ENCODE assay signal across 1 cellular context in genomic region chr6:21396313-21396712, GRCh38.
TF ChIP-seq lines count a peak whose summit lies in the region.

No MANE protein-coding gene starts in this region.

TF ChIP-seq in SK-N-SH, 30 proteins besides CTCF, POLR2A, EP300 and RAD21 (continued from another document):
- TF ChIP-seq PBX3 (IDR thresholded peaks at IDR 0.05) = peak; percentile 64
- no peak for TF ChIP-seq USF1 (IDR thresholded peaks at IDR 0.05; ENCODE audit: borderline replicate concordance, low read depth)
- TF ChIP-seq USF2 (IDR thresholded peaks at IDR 0.05; ENCODE audit: borderline replicate concordance, low read depth, low read length) = no peak
- TF ChIP-seq POLR2AphosphoS5 (IDR thresholded peaks at IDR 0.05; ENCODE audit: low read depth, low read length) = no peak
- no peak for TF ChIP-seq IRF3 (IDR thresholded peaks at IDR 0.05; ENCODE audit: low read depth, low read length)
- no peak for TF ChIP-seq FOXM1 (IDR thresholded peaks at IDR 0.05; ENCODE audit: low read depth)
- no peak for TF ChIP-seq MXI1 (IDR thresholded peaks at IDR 0.05; ENCODE audit: low read depth, low read length)
- TF ChIP-seq EZH2phosphoT487 (IDR thresholded peaks at IDR 0.05; ENCODE audit: borderline replicate concordance, low read depth) = no peak
- TF ChIP-seq RCOR1 (IDR thresholded peaks at IDR 0.05; ENCODE audit: low read length) = no peak
- TF ChIP-seq FOXJ3 (CRISPR knock-in tag; IDR thresholded peaks at IDR 0.05) = no peak
- peak; percentile 61; the same call in 1 of the 2 replicates for TF ChIP-seq FOSL2 (IDR thresholded peaks at IDR 0.05; ENCODE audit: borderline replicate concordance, low read depth)
- no peak for TF ChIP-seq GATA2 (CRISPR knock-in tag; IDR thresholded peaks at IDR 0.05)
- no peak for TF ChIP-seq SIN3A (IDR thresholded peaks at IDR 0.05; ENCODE audit: borderline replicate concordance, low read depth, low read length)
- TF ChIP-seq RFX5 (IDR thresholded peaks at IDR 0.05; ENCODE audit: low read length) = no peak
- TF ChIP-seq YY1 (IDR thresholded peaks at IDR 0.05; ENCODE audit: low read depth) = no peak
- no peak for TF ChIP-seq GABPA (IDR thresholded peaks at IDR 0.05; ENCODE audit: low read depth)
- no peak for TF ChIP-seq CHD2 (IDR thresholded peaks at IDR 0.05; ENCODE audit: low read length, partially characterized antibody)
- no peak for TF ChIP-seq TEAD4 (IDR thresholded peaks at IDR 0.05; ENCODE audit: borderline replicate concordance, insufficient read depth)
- no peak for TF ChIP-seq NFIC (IDR thresholded peaks at IDR 0.05; ENCODE audit: borderline replicate concordance)
- no peak for TF ChIP-seq NRF1 (IDR thresholded peaks at IDR 0.05; ENCODE audit: low read depth, low read length)
- no peak for TF ChIP-seq ELF1 (IDR thresholded peaks at IDR 0.05)
- TF ChIP-seq RXRA (IDR thresholded peaks at IDR 0.05; ENCODE audit: borderline replicate concordance, low read depth) = no peak
- TF ChIP-seq SMC3 (IDR thresholded peaks at IDR 0.05; ENCODE audit: low read depth, low read length) = no peak
- TF ChIP-seq MAX (IDR thresholded peaks at IDR 0.05; ENCODE audit: low read depth) = no peak
- TF ChIP-seq MEF2A (IDR thresholded peaks at IDR 0.05; ENCODE audit: borderline replicate concordance, low read depth) = no peak
- TF ChIP-seq TCF12 (IDR thresholded peaks at IDR 0.05) = peak; percentile 52; the same call in 1 of the 2 replicates
TF ChIP-seq in SK-N-SH: peak in this region for 4.
